In genomic region chr7:36563706-36564325, GRCh38 we compare ENCODE assay signal across 1 cellular context.
TF ChIP-seq lines count a peak whose summit lies in the region.

No MANE protein-coding gene starts in this region.

TF ChIP-seq in H1, 55 proteins besides CTCF, POLR2A, EP300 and RAD21 (continued from another document):
- no peak for TF ChIP-seq CHD7 (IDR thresholded peaks at IDR 0.05; ENCODE audit: insufficient replicate concordance, low read length)
